8 cellular contexts compared by ENCODE assay signal in genomic region chr18:57209697-57210096, GRCh38.
DNase-seq lines count a peak whose midpoint lies in the region; ATAC-seq and TF ChIP-seq lines count a peak whose summit lies in the region.

No MANE protein-coding gene starts in this region.

- 0 out of 2 replicates have a peak, but pooled peaks cover 3% of the 10 kb centered on the region for H3K36me3 Mint-ChIP-seq in WTC11

- H3K36me3 ChIP-seq in mucosa of rectum (ENCODE audit: control insufficient read depth in 2 of 2, insufficient read depth in 2 of 2, low read length in 2 of 2) (no peaks in the 10 kb centered on the region), esophagus squamous epithelium (no peaks in the 10 kb centered on the region)

- no peak overlapping the region for H3K27ac Mint-ChIP-seq in WTC11

- peaks cover 6 to 10% of the 10 kb centered on the region in 2 donors for H3K4me1 ChIP-seq in mucosa of rectum (ENCODE audit: control insufficient read depth in 2 of 2, insufficient read depth in 2 of 2, low read length in 2 of 2)
- H3K4me1 ChIP-seq in esophagus squamous epithelium, result peaks cover 0 to 15% (median 5%) of the 10 kb centered on the region in 3 donors

- POLR2A ChIA-PET in WTC11 (lab: Charles Lee), result no interaction called here

- no peaks in the 10 kb centered on the region for H3K9me3 ChIP-seq in mucosa of rectum (ENCODE audit: control insufficient read depth in 2 of 2, low read length in 2 of 2)
- no peaks in the 10 kb centered on the region for H3K9me3 ChIP-seq in esophagus squamous epithelium

- ATAC-seq in HG03025 (IDR thresholded peaks at IDR 0.05; ENCODE audit: low FRiP score, unreplicated experiment), result peak; percentile 51
- peak; percentile 25 for ATAC-seq in WTC11
- no peak for ATAC-seq in HG02938 (IDR thresholded peaks at IDR 0.05; ENCODE audit: unreplicated experiment)
- no peak for ATAC-seq in GM21526 (IDR thresholded peaks at IDR 0.05; ENCODE audit: low FRiP score, unreplicated experiment)

- CTCF ChIA-PET in WTC11 (lab: Charles Lee), result no interaction called here

- peaks cover 12% of the 10 kb centered on the region for H3K9me3 Mint-ChIP-seq in WTC11

- H3K27me3 ChIP-seq in mucosa of rectum (ENCODE audit: control insufficient read depth in 2 of 2, insufficient read depth in 2 of 2, low read length in 2 of 2), result no peaks in the 10 kb centered on the region
- peaks cover 0 to 35% (median 0%) of the 10 kb centered on the region in 4 donors for H3K27me3 ChIP-seq in esophagus squamous epithelium

- H3K4me3 Mint-ChIP-seq in WTC11, result peak overlapping the region; percentile 46

- no peak overlapping the region for H3K9ac ChIP-seq in mucosa of rectum (ENCODE audit: low read depth in 1 of 2, low read length in 2 of 2)

- H3K4me1 Mint-ChIP-seq in WTC11, result peaks cover 54% of the 10 kb centered on the region

- intact Hi-C loops in esophagus squamous epithelium (cut with DNase I), result no loop called here

- in situ Hi-C loops in G401 (cut with HindIII; ENCODE audit: low sequenced_read_pairs), result no loop called here

- TF ChIP-seq CTCF in WTC11 (IDR thresholded peaks at IDR 0.05), result no peak
- no peak for TF ChIP-seq CTCF in esophagus squamous epithelium (IDR thresholded peaks at IDR 0.05)

- H3K27ac ChIP-seq in mucosa of rectum (ENCODE audit: low read depth in 2 of 2, low read length in 2 of 2) (peak overlapping the region; percentile 39 to 58), esophagus squamous epithelium (no peak overlapping the region)

- peak overlapping the region; percentile 22 to 45 for H3K4me3 ChIP-seq in mucosa of rectum (ENCODE audit: low read length in 2 of 2)
- H3K4me3 ChIP-seq in esophagus squamous epithelium, result peak overlapping the region in 1 of 4 donors; percentile 46

- DNase-seq in G401 (ENCODE audit: low spot score), result peak; percentile 53
- no peak for DNase-seq in WTC11 (ENCODE audit: low spot score)
- DNase-seq in NK-92 treated with Interleukin-12 subunit alpha and Interleukin-12 subunit beta, amount 100 ng/mL, for 24 hours (lab: John Stamatoyannopoulos, UW), result no peak
- no peak for DNase-seq in esophagus squamous epithelium (lab: John Stamatoyannopoulos, UW)

- TF ChIP-seq POLR2A in esophagus squamous epithelium (IDR thresholded peaks at IDR 0.05), result no peak

- peaks cover 12% of the 10 kb centered on the region for H3K27me3 Mint-ChIP-seq in WTC11 (ENCODE audit: low read depth)

- 19 to 46% methylated on average over 5 to 10 of the region's 10 CpGs for WGBS in esophagus squamous epithelium, 2 donors

TF ChIP-seq in WTC11, 78 proteins besides CTCF, POLR2A, EP300 and RAD21:
- TF ChIP-seq PREB (CRISPR knock-in tag; IDR thresholded peaks at IDR 0.05; ENCODE audit: borderline replicate concordance) (no peak), NR2C2 (CRISPR knock-in tag; IDR thresholded peaks at IDR 0.05) (no peak), MAX (CRISPR knock-in tag; IDR thresholded peaks at IDR 0.05) (no peak), KAT7 (CRISPR knock-in tag; IDR thresholded peaks at IDR 0.05; ENCODE audit: borderline replicate concordance) (no peak)
TF ChIP-seq in WTC11: peak in this region for 0.

Comparison
In these comparisons a context has a peak if more than half of its experiments do, and no peak if none do; other contexts are left out.
1. ATAC-seq: peak in HG03025 (single experiment) and WTC11 (single experiment); none in HG02938 (single experiment) and GM21526 (single experiment).
2. H3K27ac ChIP-seq: peak in mucosa of rectum (2 of 2); none in esophagus squamous epithelium (0 of 4).